In genomic region chr19:15991602-15992001, GRCh38 we compare ENCODE assay signal across 32 cellular contexts. TPM values are rescaled to one million over a fixed set of nuclear protein-coding genes. Genes with fewer than 3 reads are reported as not detected.
"Had no signal": no experiment of that assay in that cellular context is flagged by ENCODE, and none has a peak within 500 bp of the region (broad histone marks: within the 10 kb centered on the region; RNA-seq: fewer than 3 reads in every experiment).

No MANE protein-coding gene starts in this region.

- H3K27me3 ChIP-seq: testis, thyroid gland, tibial nerve, upper lobe of left lung, upper lobe of right lung, uterus, vagina had no signal

- DNase-seq: stimulated activated CD4-positive, alpha-beta T cell treated with anti-CD3 and anti-CD28 coated beads, Interleukin-2, amount 100 ng/mL, for 48 hours; stimulated activated CD4-positive, alpha-beta T cell treated with anti-CD3 and anti-CD28 coated beads, Interleukin-4, amount 100 ng/mL, for 1 hour; stimulated activated CD4-positive, alpha-beta T cell treated with anti-CD3 and anti-CD28 coated beads, Interleukin-4, amount 100 ng/mL, for 24 hours; stimulated activated CD4-positive, alpha-beta T cell treated with anti-CD3 and anti-CD28 coated beads, Interleukin-4, amount 100 ng/mL, for 4 hours; stimulated activated CD8-positive, alpha-beta memory T cell treated with anti-CD3 and anti-CD28 coated beads, Interleukin-4, amount 100 ng/mL, for 48 hours; stimulated activated naive B cell treated with anti-CD40 and anti-IgM and Interleukin-4, amounts not matched to agents 10 μg/mL and 1 μg/mL and 100 μg/mL, for 72 hours; stimulated activated naive CD4-positive, alpha-beta T cell; stimulated activated naive CD4-positive, alpha-beta T cell treated with Interleukin-2 at 50 U/mL for 16 hours; stimulated activated naive CD8-positive, alpha-beta T cell treated with anti-CD3 and anti-CD28 coated beads, Interleukin-15, amount 100 ng/mL, for 72 hours; stimulated activated naive CD8-positive, alpha-beta T cell treated with anti-CD3 and anti-CD28 coated beads, Interleukin-15, Interleukin-2, amounts not matched to agents 100 U/mL and 50 U/mL, for 24 hours; stomach; substantia nigra; testis; thyroid gland; tibial artery; transverse colon; trophoblast cell; upper lobe of left lung; upper lobe of right lung; uterus had no signal

- H3K4me3 ChIP-seq: stomach, suprapubic skin, testis, thoracic aorta, thyroid gland, tibial artery, tibial nerve, transverse colon, upper lobe of left lung, upper lobe of right lung, uterus, vagina had no signal

- ATAC-seq: stimulated activated effector memory CD8-positive, alpha-beta T cell treated with anti-CD3 and anti-CD28 coated beads, Interleukin-12 subunit alpha, Interleukin-12 subunit beta, amount 100 ng/mL, for 72 hours; stimulated activated memory B cell treated with anti-CD40 and anti-IgM and Interleukin-4, amounts not matched to agents 10 μg/mL and 1 μg/mL and 100 μg/mL, for 72 hours; stimulated activated naive B cell treated with anti-CD40 and anti-IgM and Interleukin-4, amounts not matched to agents 10 μg/mL and 1 μg/mL and 100 μg/mL, for 72 hours; stimulated activated naive CD8-positive, alpha-beta T cell treated with anti-CD3 and anti-CD28 coated beads, Interleukin-15, amount 100 ng/mL, for 72 hours; stimulated activated naive CD8-positive, alpha-beta T cell treated with anti-CD3 and anti-CD28 coated beads, Interleukin-15, Interleukin-2, amounts not matched to agents 100 U/mL and 50 U/mL, for 24 hours; upper lobe of right lung had no signal

- H3K4me1 ChIP-seq: stomach, suprapubic skin, testis, thyroid gland, tibial nerve, transverse colon, upper lobe of left lung, upper lobe of right lung, uterus, vagina had no signal

- H3K36me3 ChIP-seq: stomach, suprapubic skin, thoracic aorta, thyroid gland, tibial artery, tibial nerve, transverse colon, upper lobe of left lung, upper lobe of right lung, uterus, vagina had no signal

- H3K27ac ChIP-seq: stomach, suprapubic skin, testis, thoracic aorta, thyroid gland, tibial artery, tibial nerve, transverse colon, upper lobe of left lung, upper lobe of right lung, uterus, vagina had no signal

- H3K9me3 ChIP-seq: suprapubic skin, testis, thoracic aorta, thyroid gland, tibial artery, transverse colon, upper lobe of left lung, upper lobe of right lung, uterus, vagina had no signal

- FAIRE-seq: urothelium cell line had no signal

RNA-seq across cellular contexts. Expression of gene OR10H4, which starts 42.8 kb away (rescaled TPM):
- total RNA-seq: stomach, subcutaneous adipose tissue, suprapubic skin, temporal lobe, thoracic aorta, thyroid gland, tibial nerve, transverse colon, upper lobe of left lung, upper lobe of right lung, ureter, urinary bladder, uterus, vagina had no signal
- polyA plus RNA-seq: stomach, thymus, urinary bladder had no signal

RNA-seq across cellular contexts. Expression of gene CYP4F11, which starts 57.3 kb away (rescaled TPM):
- total RNA-seq: temporal lobe had no signal
